Comparison of ENCODE assay signal across 20 cellular contexts in genomic region chr11:11119917-11120316, GRCh38.
"Had no signal": no experiment of that assay in that cellular context is flagged by ENCODE, and none has a peak within 500 bp of the region (broad histone marks: within the 10 kb centered on the region; RNA-seq: fewer than 3 reads in every experiment).

No MANE protein-coding gene starts in this region.

- DNase-seq: activated CD4-positive, alpha-beta T cell treated with anti-CD3 and anti-CD28 coated beads, Interleukin-2, amount 10 ng/mL, durations not matched to agents 24 days and 14 days; activated CD8-positive, alpha-beta T cell treated with anti-CD3 and anti-CD28 coated beads, Interleukin-2, amount 10 ng/mL, durations not matched to agents 7 days and 5 days; activated naive CD4-positive, alpha-beta T cell treated with anti-CD3 and anti-CD28 coated beads for 36 hours; activated T-cell treated with anti-CD3 and anti-CD28 coated beads, Interleukin-2, amount 50 U/mL, for 24 hours; aorta; brain microvascular endothelial cell; central memory CD4-positive, alpha-beta T cell; dorsolateral prefrontal cortex; foreskin fibroblast; left colon; lower lobe of right lung; spleen; stimulated activated CD4-positive, alpha-beta T cell treated with anti-CD3 and anti-CD28 coated beads, Interleukin-4, amount 100 ng/mL, for 4 hours; T-helper 9 cell; testis; upper lobe of left lung had no signal

- H3K4me3 ChIP-seq: dorsolateral prefrontal cortex, lower lobe of right lung, spleen, testis, upper lobe of left lung had no signal

- H3K9me3 ChIP-seq: lower lobe of right lung, testis, upper lobe of left lung had no signal

- H3K27me3 ChIP-seq: brain microvascular endothelial cell, dorsolateral prefrontal cortex, spleen, testis, upper lobe of left lung had no signal

- H3K27ac ChIP-seq: brain microvascular endothelial cell, dorsolateral prefrontal cortex, lower lobe of right lung, parathyroid adenoma, spleen, testis, upper lobe of left lung had no signal

- H3K36me3 ChIP-seq: brain microvascular endothelial cell, lower lobe of right lung, spleen, upper lobe of left lung had no signal

- H3K4me1 ChIP-seq: lower lobe of right lung, parathyroid adenoma, spleen, testis, upper lobe of left lung had no signal

- ATAC-seq: activated CD8-positive, alpha-beta T cell treated with anti-CD3 and anti-CD28 coated beads, Interleukin-2, amount 10 ng/mL, durations not matched to agents 7 days and 5 days; left colon; lower lobe of right lung; natural killer cell treated with Interleukin-12 subunit alpha and Interleukin-12 subunit beta and Interleukin-15 and Interleukin-18, amount 100 ng/mL, for 72 hours; stimulated activated memory B cell treated with anti-CD40 and anti-IgM and Interleukin-4, amounts not matched to agents 10 μg/mL and 1 μg/mL and 100 μg/mL, for 72 hours had no signal

- FAIRE-seq: colon had no signal
